ENCODE assay signal across 1 cellular context in the genomic region with DNA sequence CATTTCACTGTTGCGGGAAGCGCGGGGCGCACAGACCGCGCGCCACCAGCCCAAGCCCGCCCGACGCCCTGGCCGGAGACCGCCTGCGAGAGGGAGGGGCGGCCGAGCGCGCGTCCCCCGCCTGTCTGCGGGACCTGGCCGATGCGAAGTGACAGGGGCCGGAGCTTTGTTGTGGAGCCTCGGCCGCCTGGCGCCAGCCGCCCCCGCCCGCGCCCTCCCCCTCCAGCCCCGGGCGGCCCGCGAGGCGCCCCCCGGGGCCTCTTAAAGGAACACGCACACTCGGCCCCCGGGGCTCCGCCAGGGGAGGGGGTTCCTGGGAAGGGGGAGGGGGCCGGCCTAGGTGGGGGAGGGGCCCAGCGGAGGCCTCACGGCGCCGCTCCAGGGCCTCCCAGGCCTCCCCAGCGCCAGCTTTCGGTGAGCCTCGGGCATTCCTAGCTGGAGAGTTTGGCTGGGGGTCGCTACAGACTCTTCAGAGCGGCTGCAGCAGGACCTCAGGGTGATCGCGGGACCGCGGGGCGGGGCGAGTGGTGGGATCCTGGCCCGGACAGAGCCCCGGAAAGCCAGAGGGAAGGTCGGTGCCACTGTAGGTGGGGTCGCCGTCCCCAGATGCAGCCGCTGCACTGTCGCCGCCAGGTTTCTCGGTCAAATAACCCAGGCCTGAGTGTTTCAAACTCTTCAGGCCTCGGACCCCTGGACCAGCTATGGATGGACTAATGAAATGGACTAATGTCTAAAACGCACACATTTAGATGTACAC.
TF ChIP-seq lines count a peak whose summit lies in the region.

No MANE protein-coding gene starts in this region.

TF ChIP-seq in liver, 16 proteins besides CTCF, POLR2A, EP300 and RAD21 (continued from another document):
- no peak for TF ChIP-seq GABPA (IDR thresholded peaks at IDR 0.05 in 1 of 2, conservative IDR thresholded peaks at IDR 0.05 in 1 of 2)
- no peak for TF ChIP-seq RXRA (IDR thresholded peaks at IDR 0.05)
- no peak for TF ChIP-seq SP1 (IDR thresholded peaks at IDR 0.05)
- no peak for TF ChIP-seq HNF4G (IDR thresholded peaks at IDR 0.05)
- no peak for TF ChIP-seq JUND (IDR thresholded peaks at IDR 0.05)
- TF ChIP-seq EGR1 (IDR thresholded peaks at IDR 0.05; ENCODE audit: low read depth in 2 of 2), result no peak
- no peak for TF ChIP-seq FOXA1 (IDR thresholded peaks at IDR 0.05)
- no peak for TF ChIP-seq ZBTB33 (IDR thresholded peaks at IDR 0.05)
- no peak for TF ChIP-seq NR2F2 (IDR thresholded peaks at IDR 0.05)
- no peak for TF ChIP-seq TAF1 (conservative IDR thresholded peaks at IDR 0.05)
